Comparison of ENCODE assay signal across 20 cellular contexts in genomic region chr17:36791961-36792475, GRCh38.
"Had no signal": no experiment of that assay in that cellular context is flagged by ENCODE, and none has a peak within 500 bp of the region (broad histone marks: within the 10 kb centered on the region; RNA-seq: fewer than 3 reads in every experiment).

No MANE protein-coding gene starts in this region.

- H3K4me1 ChIP-seq: heart left ventricle, parathyroid adenoma, stomach, suprapubic skin, tibial nerve had no signal

- H2AFZ ChIP-seq: parathyroid adenoma had no signal

- H3K9ac ChIP-seq: parathyroid adenoma had no signal

- H3K4me3 ChIP-seq: cardiac muscle cell, heart left ventricle, lung, right lobe of liver, stomach, suprapubic skin, tibial nerve had no signal

- H3K27me3 ChIP-seq: cardiac muscle cell had no signal

- H3K79me2 ChIP-seq: parathyroid adenoma had no signal

- H3K36me3 ChIP-seq: cardiac muscle cell, heart left ventricle, right lobe of liver, stomach, suprapubic skin, tibial nerve had no signal

- ATAC-seq: heart left ventricle; naive thymus-derived CD8-positive, alpha-beta T cell; stimulated activated effector memory CD8-positive, alpha-beta T cell treated with anti-CD3 and anti-CD28 coated beads, Interleukin-12 subunit alpha, Interleukin-12 subunit beta, amount 100 ng/mL, for 72 hours had no signal

- H3K9me3 ChIP-seq: right lobe of liver, suprapubic skin had no signal

- H3K27ac ChIP-seq: cardiac muscle cell, heart left ventricle, parathyroid adenoma, right lobe of liver, stomach, suprapubic skin, tibial nerve had no signal

- DNase-seq: activated CD4-positive, alpha-beta memory T cell treated with anti-CD3 and anti-CD28 coated beads for 36 hours; activated CD4-positive, alpha-beta T cell treated with anti-CD3 and anti-CD28 coated beads for 48 hours; activated naive CD4-positive, alpha-beta T cell treated with anti-CD3 and anti-CD28 coated beads for 36 hours; activated T-cell treated with anti-CD3 and anti-CD28 coated beads, Interleukin-2, amount 50 U/mL, for 48 hours; cortex of kidney; heart left ventricle; kidney; naive thymus-derived CD8-positive, alpha-beta T cell; small intestine; stimulated activated CD4-positive, alpha-beta T cell treated with anti-CD3 and anti-CD28 coated beads, Interleukin-2, amount 100 ng/mL, for 24 hours; stomach; T-helper 1 cell; T-helper 9 cell had no signal
